1 cellular context compared by ENCODE assay signal in the genomic region with DNA sequence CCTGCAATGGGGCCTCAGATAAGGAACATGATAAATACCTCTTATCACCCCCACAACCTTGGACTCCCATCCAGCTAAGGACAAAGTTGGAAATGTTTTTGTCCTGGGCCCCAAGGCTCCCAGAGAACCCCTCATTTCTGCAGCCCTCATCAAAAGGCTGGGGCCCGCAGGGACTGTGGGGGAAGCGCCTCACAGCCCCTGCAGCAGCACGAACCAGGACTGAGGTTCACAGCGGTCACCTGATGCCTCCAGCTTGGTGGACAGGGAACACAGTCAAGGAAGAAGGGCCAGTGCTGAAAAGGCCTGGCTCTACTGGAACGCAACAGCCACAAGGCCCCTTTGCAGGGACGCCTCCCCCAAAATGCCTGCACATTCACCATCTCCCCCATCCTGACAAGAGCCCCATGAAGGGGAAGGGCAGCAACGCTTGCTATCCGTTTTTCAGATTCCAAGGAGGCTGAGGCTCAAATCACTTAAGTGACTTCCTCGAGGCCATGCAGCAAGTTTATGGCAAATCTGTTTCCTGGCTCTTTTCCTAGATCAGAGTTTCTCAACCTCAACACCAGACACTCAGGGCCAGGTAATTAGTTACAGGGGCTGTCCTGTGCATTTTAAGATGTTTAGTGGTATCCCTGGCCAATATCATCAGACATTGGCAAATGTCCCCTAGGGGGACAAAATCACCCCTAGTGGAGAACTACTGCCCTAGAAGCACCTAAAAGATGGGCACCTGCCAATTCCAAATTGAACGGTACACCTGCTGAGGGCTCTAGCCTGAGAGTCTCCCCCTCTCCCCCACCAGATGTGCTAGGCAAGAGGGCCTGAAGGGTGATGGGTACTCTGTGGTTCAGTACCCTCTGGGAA.
TF ChIP-seq lines count a peak whose summit lies in the region.

No MANE protein-coding gene starts in this region.

TF ChIP-seq in A549, 52 proteins besides CTCF, POLR2A, EP300 and RAD21 (continued from another document):
- TF ChIP-seq REST (IDR thresholded peaks at IDR 0.05) (no peak), HOXA7 (CRISPR knock-in tag; IDR thresholded peaks at IDR 0.05) (no peak), JUNB (IDR thresholded peaks at IDR 0.05) (no peak), HDAC2 (IDR thresholded peaks at IDR 0.05) (no peak), RCOR1 (IDR thresholded peaks at IDR 0.05; ENCODE audit: low read depth, low read length) (no peak), RARB (CRISPR knock-in tag; IDR thresholded peaks at IDR 0.05) (no peak), ZSCAN20 (CRISPR knock-in tag; IDR thresholded peaks at IDR 0.05) (no peak), FOSB (CRISPR knock-in tag; IDR thresholded peaks at IDR 0.05) (no peak)
- TF ChIP-seq, protein P1, sequence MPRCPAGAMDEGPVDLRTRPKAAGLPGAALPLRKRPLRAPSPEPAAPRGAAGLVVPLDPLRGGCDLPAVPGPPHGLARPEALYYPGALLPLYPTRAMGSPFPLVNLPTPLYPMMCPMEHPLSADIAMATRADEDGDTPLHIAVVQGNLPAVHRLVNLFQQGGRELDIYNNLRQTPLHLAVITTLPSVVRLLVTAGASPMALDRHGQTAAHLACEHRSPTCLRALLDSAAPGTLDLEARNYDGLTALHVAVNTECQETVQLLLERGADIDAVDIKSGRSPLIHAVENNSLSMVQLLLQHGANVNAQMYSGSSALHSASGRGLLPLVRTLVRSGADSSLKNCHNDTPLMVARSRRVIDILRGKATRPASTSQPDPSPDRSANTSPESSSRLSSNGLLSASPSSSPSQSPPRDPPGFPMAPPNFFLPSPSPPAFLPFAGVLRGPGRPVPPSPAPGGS (IDR thresholded peaks at IDR 0.05): no peak
